In the genomic region with DNA sequence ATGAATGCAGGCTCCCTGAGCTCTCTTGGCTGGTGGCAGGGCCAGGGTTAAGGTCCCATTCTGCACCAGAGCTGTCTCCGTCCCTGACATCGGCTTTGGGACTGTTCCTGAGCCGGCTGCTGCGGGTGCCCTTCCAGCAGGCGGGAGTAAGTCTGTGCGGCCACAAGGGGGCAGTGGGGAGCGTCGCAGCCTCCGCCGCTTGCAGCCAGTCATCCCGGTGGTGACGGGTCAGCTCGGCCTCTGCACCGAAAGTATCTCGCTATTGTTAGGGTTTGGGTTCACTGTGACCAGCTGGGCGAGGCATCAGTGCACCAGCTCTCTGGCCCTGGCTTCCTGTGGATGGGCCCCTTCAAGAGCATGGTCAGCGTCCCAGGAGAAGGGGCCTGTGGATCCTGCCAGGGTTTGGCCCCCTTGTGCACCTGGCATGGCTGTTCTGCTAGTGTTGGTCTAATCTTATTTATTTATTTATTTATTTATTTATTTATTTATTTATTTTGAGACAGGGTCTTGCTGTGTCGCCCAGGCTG, we compare ENCODE assay signal across 8 cellular contexts. TPM values are rescaled to one million over a fixed set of nuclear protein-coding genes. Genes with fewer than 3 reads are reported as not detected.
A peak's percentile ranks its signal among the peaks of the same experiment; 100 is the strongest.
DNase-seq lines count a peak whose midpoint lies in the region; TF ChIP-seq lines count a peak whose summit lies in the region.
"Had no signal": no experiment of that assay in that cellular context is flagged by ENCODE, and none has a peak within 500 bp of the region (broad histone marks: within the 10 kb centered on the region; RNA-seq: fewer than 3 reads in every experiment).

No MANE protein-coding gene starts in this region.

- H3K9me2 ChIP-seq in SU-DHL-6 (replicated peaks; ENCODE audit: insufficient read depth, low read length): no peaks in the 10 kb centered on the region

- no peaks in the 10 kb centered on the region for H3F3A ChIP-seq in SU-DHL-6 (ENCODE audit: insufficient read depth)

- TF ChIP-seq EP300 in Ishikawa (IDR thresholded peaks at IDR 0.05; ENCODE audit: borderline replicate concordance): no peak

- H3K4me1 Mint-ChIP-seq in progenitor cell of endocrine pancreas (ENCODE audit: low read depth): peaks cover 13% of the 10 kb centered on the region
- peaks cover 17% of the 10 kb centered on the region for H3K4me1 Mint-ChIP-seq in type B pancreatic cell (ENCODE audit: unreplicated experiment)

- peak; percentile 99 for TF ChIP-seq CTCF in GM12874 (IDR thresholded peaks at IDR 0.05; ENCODE audit: insufficient read depth, low read depth, low read length)
- peak; percentile 91 for TF ChIP-seq CTCF in SU-DHL-6 (IDR thresholded peaks at IDR 0.05; ENCODE audit: insufficient read depth, low read length, poor library complexity, severe bottlenecking)
- peak; percentile 97 for TF ChIP-seq CTCF in cardiac muscle cell (IDR thresholded peaks at IDR 0.05; ENCODE audit: low read depth, low read length)
- TF ChIP-seq CTCF in progenitor cell of endocrine pancreas (IDR thresholded peaks at IDR 0.05; ENCODE audit: unreplicated experiment): peak; percentile 97
- TF ChIP-seq CTCF in type B pancreatic cell (conservative IDR thresholded peaks at IDR 0.05): peak; percentile 96

- H3K27ac Mint-ChIP-seq in progenitor cell of endocrine pancreas (no peak overlapping the region), type B pancreatic cell (peak overlapping the region; percentile 81)
- H3K27ac Mint-ChIP-seq: stimulated activated naive CD8-positive, alpha-beta T cell treated with anti-CD3 and anti-CD28 coated beads, Interleukin-15, Interleukin-2, amounts not matched to agents 100 ng/mL and 50 ng/mL, for 24 hours had no signal

- H3K36me3 ChIP-seq in SU-DHL-6 (ENCODE audit: low read length) (no peaks in the 10 kb centered on the region), cardiac muscle cell (no peaks in the 10 kb centered on the region)

- no peaks in the 10 kb centered on the region for H3K9me3 ChIP-seq in SU-DHL-6 (ENCODE audit: insufficient read depth, low read length)
- H3K9me3 ChIP-seq in cardiac muscle cell (ENCODE audit: low read depth): no peaks in the 10 kb centered on the region

- H3K27me3 ChIP-seq in SU-DHL-6 (ENCODE audit: low read length) (no peaks in the 10 kb centered on the region), cardiac muscle cell (no peaks in the 10 kb centered on the region)

- H3K27ac ChIP-seq in SU-DHL-6 (ENCODE audit: low read depth, low read length) (no peak overlapping the region), cardiac muscle cell (no peak overlapping the region)

- H3K4me1 ChIP-seq in cardiac muscle cell (ENCODE audit: low read depth): peaks cover 21% of the 10 kb centered on the region

- H3K4me3 Mint-ChIP-seq in progenitor cell of endocrine pancreas (ENCODE audit: low read depth): no peak overlapping the region
- H3K4me3 Mint-ChIP-seq in type B pancreatic cell: peak overlapping the region; percentile 45

- H2AFZ ChIP-seq in SU-DHL-6 (ENCODE audit: low read depth, low read length, severe bottlenecking): no peak overlapping the region

- TF ChIP-seq RAD21 in Ishikawa (IDR thresholded peaks at IDR 0.05; ENCODE audit: low read depth): peak; percentile 55; the same call in 1 of the 2 replicates

- H3K36me3 Mint-ChIP-seq in progenitor cell of endocrine pancreas (ENCODE audit: insufficient read depth) (no peaks in the 10 kb centered on the region), type B pancreatic cell (no peaks in the 10 kb centered on the region)

- H4K20me1 ChIP-seq in SU-DHL-6 (ENCODE audit: low read depth, low read length): no peaks in the 10 kb centered on the region

- H3K9ac ChIP-seq in SU-DHL-6 (ENCODE audit: low read length): no peak overlapping the region

- H3K4me3 ChIP-seq in SU-DHL-6 (ENCODE audit: insufficient read depth, low read length, poor library complexity, severe bottlenecking) (no peak overlapping the region), cardiac muscle cell (no peak overlapping the region)

- no peak overlapping the region for H3K4me2 ChIP-seq in SU-DHL-6 (ENCODE audit: low read depth, low read length, poor library complexity, severe bottlenecking)

- H3K79me2 ChIP-seq in SU-DHL-6 (ENCODE audit: insufficient read depth, low read length): peaks cover 72% of the 10 kb centered on the region

- H3K27me3 Mint-ChIP-seq in progenitor cell of endocrine pancreas: no peaks in the 10 kb centered on the region
- no peaks in the 10 kb centered on the region for H3K27me3 Mint-ChIP-seq in type B pancreatic cell
- H3K27me3 Mint-ChIP-seq: stimulated activated naive CD8-positive, alpha-beta T cell treated with anti-CD3 and anti-CD28 coated beads, Interleukin-15, Interleukin-2, amounts not matched to agents 100 ng/mL and 50 ng/mL, for 24 hours had no signal

- H3K9me3 Mint-ChIP-seq in progenitor cell of endocrine pancreas (ENCODE audit: low read depth) (no peaks in the 10 kb centered on the region), type B pancreatic cell (no peaks in the 10 kb centered on the region)
- H3K9me3 Mint-ChIP-seq: stimulated activated naive CD8-positive, alpha-beta T cell treated with anti-CD3 and anti-CD28 coated beads, Interleukin-15, Interleukin-2, amounts not matched to agents 100 ng/mL and 50 ng/mL, for 24 hours had no signal

- peak; percentile 40 for DNase-seq in activated naive CD8-positive, alpha-beta T cell treated with anti-CD3 and anti-CD28 coated beads, Interleukin-2, amount 50 U/mL, for 16 hours (ENCODE audit: low read depth, low spot score)
- peak; percentile 85 to 87 for DNase-seq in cardiac muscle cell (ENCODE audit: low read depth in 1 of 2, low spot score in 1 of 2)
- peak; percentile 61 for DNase-seq in progenitor cell of endocrine pancreas (ENCODE audit: low spot score, unreplicated experiment)
- DNase-seq in type B pancreatic cell (ENCODE audit: extremely low spot score, unreplicated experiment): no peak

TF ChIP-seq in Ishikawa, 13 proteins besides CTCF, POLR2A, EP300 and RAD21:
- TF ChIP-seq FOXM1 (IDR thresholded peaks at IDR 0.05; ENCODE audit: borderline replicate concordance, low read depth): no peak
- TF ChIP-seq TCF12 (IDR thresholded peaks at IDR 0.05; ENCODE audit: low read depth): no peak
- TF ChIP-seq EGR1 (IDR thresholded peaks at IDR 0.05): no peak
- no peak for TF ChIP-seq CREB1 (IDR thresholded peaks at IDR 0.05; ENCODE audit: low read depth)
- TF ChIP-seq, protein P1, sequence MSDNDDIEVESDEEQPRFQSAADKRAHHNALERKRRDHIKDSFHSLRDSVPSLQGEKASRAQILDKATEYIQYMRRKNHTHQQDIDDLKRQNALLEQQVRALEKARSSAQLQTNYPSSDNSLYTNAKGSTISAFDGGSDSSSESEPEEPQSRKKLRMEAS (IDR thresholded peaks at IDR 0.05): 0 out of 2 replicates have a peak, but pooled peaks have one; percentile 21

RNA-seq across cellular contexts. Expression of gene NDUFB7, which starts 15.1 kb away (rescaled TPM):
- total RNA-seq in cardiac muscle cell: 381 and 600 TPM in 2 replicates
- polyA plus RNA-seq in cardiac muscle cell: 445 and 518 TPM in 2 replicates
- total RNA-seq in progenitor cell of endocrine pancreas: 117 and 120 TPM in 2 replicates
- total RNA-seq in type B pancreatic cell (ENCODE audit: low replicate concordance): 137 and 188 TPM in 2 replicates

RNA-seq across cellular contexts. Expression of gene CLEC17A, which starts 26.2 kb away (rescaled TPM):
- total RNA-seq in cardiac muscle cell: not detected in 2 replicates
- polyA plus RNA-seq in cardiac muscle cell: not detected in 2 replicates
- total RNA-seq in progenitor cell of endocrine pancreas: not detected in 2 replicates
- total RNA-seq in type B pancreatic cell (ENCODE audit: low replicate concordance): not detected in 2 replicates

RNA-seq across cellular contexts. Expression of gene TECR, which starts 27.3 kb away (rescaled TPM):
- total RNA-seq in cardiac muscle cell: 77.4 and 83.1 TPM in 2 replicates
- 245 and 345 TPM in 2 replicates for polyA plus RNA-seq in cardiac muscle cell
- 170 and 186 TPM in 2 replicates for total RNA-seq in progenitor cell of endocrine pancreas
- total RNA-seq in type B pancreatic cell (ENCODE audit: low replicate concordance): 171 and 240 TPM in 2 replicates

RNA-seq across cellular contexts. Expression of gene DNAJB1, which starts 38.5 kb away (rescaled TPM):
- total RNA-seq in cardiac muscle cell (41.8 and 56.4 TPM in 2 replicates), progenitor cell of endocrine pancreas (94.7 and 97.0 TPM in 2 replicates), type B pancreatic cell (ENCODE audit: low replicate concordance) (142 and 277 TPM in 2 replicates)
- polyA plus RNA-seq in cardiac muscle cell: 76.5 and 82.8 TPM in 2 replicates
